Comparison of ENCODE assay signal across 8 cellular contexts in genomic region chr13:48155850-48156249, GRCh38.
A peak's percentile ranks its signal among the peaks of the same experiment; 100 is the strongest.
DNase-seq lines count a peak whose midpoint lies in the region; ATAC-seq, FAIRE-seq and TF ChIP-seq lines count a peak whose summit lies in the region.

No MANE protein-coding gene starts in this region.

- ATAC-seq in activated CD8-positive, alpha-beta T cell treated with anti-CD3 and anti-CD28 coated beads for 36 hours, result peak; percentile 65
- ATAC-seq in left lung (peak; percentile 29), GM21737 (IDR thresholded peaks at IDR 0.05; ENCODE audit: unreplicated experiment) (no peak), GM21367 (IDR thresholded peaks at IDR 0.05; ENCODE audit: unreplicated experiment) (no peak)

- no peaks in the 10 kb centered on the region for H3K9me3 ChIP-seq in left lung

- H3K27ac ChIP-seq in left lung, result peak overlapping the region; percentile 44 to 89

- no peaks in the 10 kb centered on the region for H3K36me3 Mint-ChIP-seq in activated CD8-positive, alpha-beta T cell treated with anti-CD3 and anti-CD28 coated beads for 36 hours (ENCODE audit: low read depth)

- H3K4me3 ChIP-seq in left lung, result no peak overlapping the region

- peaks cover 1% of the 10 kb centered on the region for H3K9me3 Mint-ChIP-seq in activated CD8-positive, alpha-beta T cell treated with anti-CD3 and anti-CD28 coated beads for 36 hours

- intact Hi-C loops in activated CD8-positive, alpha-beta T cell treated with anti-CD3 and anti-CD28 coated beads for 36 hours (cut with micrococcal nuclease), result loop anchor here (1.0 to 5.0 kb wide), 2 partner anchors 30 to 66 kb away; no protein-coding TSS in a partner anchor
- intact Hi-C loops in left lung (cut with DNase I), result no loop called here

- no peaks in the 10 kb centered on the region for H3K27me3 Mint-ChIP-seq in activated CD8-positive, alpha-beta T cell treated with anti-CD3 and anti-CD28 coated beads for 36 hours

- no peak for FAIRE-seq in HTR-8/SVneo (lab: Jason Lieb, UNC)

- H3K27ac Mint-ChIP-seq in activated CD8-positive, alpha-beta T cell treated with anti-CD3 and anti-CD28 coated beads for 36 hours, result peak overlapping the region; percentile 97

- POLR2A ChIA-PET in activated CD8-positive, alpha-beta T cell treated with anti-CD3 and anti-CD28 coated beads for 36 hours (lab: Charles Lee), result interaction anchor here (0.6 to 1.6 kb wide), 3 partner anchors 25 to 81 kb away, joined by 3 to 4 read pairs (median 3); no protein-coding TSS in a partner anchor

- CTCF ChIA-PET in activated CD8-positive, alpha-beta T cell treated with anti-CD3 and anti-CD28 coated beads for 36 hours (lab: Charles Lee), result interaction anchor here (0.9 to 2.0 kb wide), 6 partner anchors 28 to 78 kb away, joined by 3 to 8 read pairs (median 4); partner anchors contain the start of gene MED4

- H3K36me3 ChIP-seq in left lung, result no peaks in the 10 kb centered on the region

- H3K27me3 ChIP-seq in left lung, result no peaks in the 10 kb centered on the region

- H3K4me3 Mint-ChIP-seq in activated CD8-positive, alpha-beta T cell treated with anti-CD3 and anti-CD28 coated beads for 36 hours, result peak overlapping the region; percentile 67

- H3K4me1 Mint-ChIP-seq in activated CD8-positive, alpha-beta T cell treated with anti-CD3 and anti-CD28 coated beads for 36 hours (ENCODE audit: low read depth), result peaks cover 84% of the 10 kb centered on the region

- no peak for TF ChIP-seq CTCF in activated CD8-positive, alpha-beta T cell treated with anti-CD3 and anti-CD28 coated beads for 36 hours (IDR thresholded peaks at IDR 0.05)
- no peak for TF ChIP-seq CTCF in left lung (IDR thresholded peaks at IDR 0.05)

- peaks cover 14 to 68% of the 10 kb centered on the region in 2 donors for H3K4me1 ChIP-seq in left lung

- peak; percentile 32 for DNase-seq in GM04504 (ENCODE audit: low read depth)
- DNase-seq in HTR-8/SVneo (ENCODE audit: insufficient read length, low spot score), result peak; percentile 25
- DNase-seq in activated CD8-positive, alpha-beta T cell treated with anti-CD3 and anti-CD28 coated beads for 36 hours, result peak; percentile 38
- no peak for DNase-seq in left lung
- DNase-seq in NCI-H82 (lab: John Stamatoyannopoulos, UW), result no peak
- no peak for DNase-seq in inferior parietal cortex (ENCODE audit: extremely low spot score)

Comparison
In these comparisons a context has a peak if more than half of its experiments do, and no peak if none do; other contexts are left out.
1. DNase-seq: peak in GM04504 (single experiment), HTR-8/SVneo (single experiment) and activated CD8-positive, alpha-beta T cell treated with anti-CD3 and anti-CD28 coated beads for 36 hours (single experiment); none in left lung (0 of 2), NCI-H82 (single experiment) and inferior parietal cortex (single experiment).
2. ATAC-seq: peak in activated CD8-positive, alpha-beta T cell treated with anti-CD3 and anti-CD28 coated beads for 36 hours (single experiment) and left lung (single experiment); none in GM21737 (single experiment) and GM21367 (single experiment).